ENCODE assay signal across 8 cellular contexts in genomic region chr1:1374861-1375662, GRCh38. TPM values are rescaled to one million over a fixed set of nuclear protein-coding genes. Genes with fewer than 3 reads are reported as not detected.
DNase-seq lines count a peak whose midpoint lies in the region; ATAC-seq and TF ChIP-seq lines count a peak whose summit lies in the region.

Gene AURKAIP1 (minus strand): TSS chr1:1375207. CDS start chr1:1374756, 451 bp downstream.

- peak in 3 of 4 donors; percentile 14 to 41 (median 31) for TF ChIP-seq POLR2A in esophagus squamous epithelium (IDR thresholded peaks at IDR 0.05)

- peaks cover 35% of the 10 kb centered on the region for H3K4me1 ChIP-seq in Karpas-422 (ENCODE audit: low read length)
- H3K4me1 ChIP-seq in esophagus squamous epithelium = peaks cover 26 to 56% (median 38%) of the 10 kb centered on the region in 3 donors

- ATAC-seq in GM21825 (IDR thresholded peaks at IDR 0.05; ENCODE audit: unreplicated experiment) = peak; percentile 82

- 0 out of 2 replicates have a peak, but pooled peaks cover 6% of the 10 kb centered on the region for H3K36me3 ChIP-seq in Karpas-422 (ENCODE audit: insufficient read depth, low read length)
- peaks cover 0 to 20% (median 0%) of the 10 kb centered on the region in 3 donors for H3K36me3 ChIP-seq in esophagus squamous epithelium

- WGBS in esophagus squamous epithelium, 2 donors = 0% methylated on average over 6 to 11 of the region's 91 CpGs

- TF ChIP-seq CTCF in esophagus squamous epithelium (IDR thresholded peaks at IDR 0.05) = peak in 4 of 6 experiments; percentile 33 to 57 (median 39)

- H3K4me3 ChIP-seq in Karpas-422 (ENCODE audit: low read length) = peak within 1 kb of the TSS; percentile 95
- H3K4me3 ChIP-seq in esophagus squamous epithelium = peak within 1 kb of the TSS; percentile 85 to 100 (median 96)

- peaks cover 29% of the 10 kb centered on the region for H3K79me2 ChIP-seq in Karpas-422 (ENCODE audit: low read length)

- peak within 1 kb of the TSS; percentile 88 for H3K4me2 ChIP-seq in Karpas-422 (ENCODE audit: low read depth, low read length, poor library complexity, severe bottlenecking)

- H3K27ac ChIP-seq in Karpas-422 (ENCODE audit: low read length) = peak within 1 kb of the TSS; percentile 65
- peak within 1 kb of the TSS; percentile 95 to 97 (median 97) for H3K27ac ChIP-seq in esophagus squamous epithelium

- intact Hi-C loops in esophagus squamous epithelium (cut with DNase I) = no loop called here

- H4K20me1 ChIP-seq in Karpas-422 (ENCODE audit: insufficient read depth, low read depth, low read length) = 0 out of 2 replicates have a peak, but pooled peaks cover 6% of the 10 kb centered on the region

- H3K27me3 ChIP-seq in Karpas-422 (ENCODE audit: low read length) = no peaks in the 10 kb centered on the region
- no peaks in the 10 kb centered on the region for H3K27me3 ChIP-seq in esophagus squamous epithelium

- peak; percentile 99 for DNase-seq in Daoy (ENCODE audit: low read depth)
- peak; percentile 100 for DNase-seq in Karpas-422
- peak; percentile 99 for DNase-seq in RKO (ENCODE audit: low spot score)
- DNase-seq in activated T-helper 1 cell treated with Interleukin-2 at 50 U/mL for 16 hours (ENCODE audit: low read depth) = peak; percentile 92
- peak; percentile 91 for DNase-seq in esophagus squamous epithelium (lab: John Stamatoyannopoulos, UW)
- DNase-seq in myocyte (ENCODE audit: low read depth) = peak; percentile 100
- peak; percentile 92 to 95 for DNase-seq in stimulated activated CD8-positive, alpha-beta memory T cell treated with anti-CD3 and anti-CD28 coated beads, Interleukin-7, amount 100 ng/mL, for 48 hours (ENCODE audit: extremely low read depth in 1 of 2, low read depth in 1 of 2)

- H3K9me3 ChIP-seq in Karpas-422 (ENCODE audit: low read length) = no peaks in the 10 kb centered on the region
- H3K9me3 ChIP-seq in esophagus squamous epithelium = no peaks in the 10 kb centered on the region

- H3K9ac ChIP-seq in Karpas-422 (ENCODE audit: low read length) = peak within 1 kb of the TSS; percentile 92

- no peak within 1 kb of the TSS for H2AFZ ChIP-seq in Karpas-422 (ENCODE audit: low read length)

- no peaks in the 10 kb centered on the region for H3K9me2 ChIP-seq in Karpas-422 (replicated peaks; ENCODE audit: insufficient read depth, low read length)

RNA-seq across cellular contexts. Expression of gene AURKAIP1, which starts in this region (rescaled TPM):
- 267 and 308 TPM in 2 replicates for total RNA-seq in Daoy (2014; rRNA removed; shearing (Covaris generic))
- total RNA-seq in Karpas-422 (2014; rRNA removed; shearing (Covaris generic); ENCODE audit: low replicate concordance) = 49.1 and 150 TPM in 2 replicates
- 100 to 1,000 TPM in 3 of 4 donors, 10 to 100 TPM in 1; 92.7 to 134 (median 123) TPM for total RNA-seq in esophagus squamous epithelium
- total RNA-seq in myocyte = 183 and 198 TPM in 2 replicates
- polyA plus RNA-seq in myocyte (2012) = 122 TPM

Comparison
In these comparisons a context has a peak if more than half of its experiments do, and no peak if none do; other contexts are left out.
1. Peak in every context shown above with its lines: DNase-seq, ATAC-seq, H3K4me3 ChIP-seq and H3K27ac ChIP-seq.